8 cellular contexts compared by ENCODE assay signal in genomic region chr7:129613016-129613337, GRCh38. TPM values are rescaled to one million over a fixed set of nuclear protein-coding genes. Genes with fewer than 3 reads are reported as not detected.
DNase-seq lines count a peak whose midpoint lies in the region; ATAC-seq and TF ChIP-seq lines count a peak whose summit lies in the region.

No MANE protein-coding gene starts in this region.

- peaks cover 28 to 62% (median 48%) of the 10 kb centered on the region in 11 experiments; a peak in 19 of 22 replicates for H4K20me1 ChIP-seq in BLaER1 treated with 17β-estradiol and CSF1 and Interleukin-3, amounts not matched to agents 10 nM and 100 nM

- no peaks in the 10 kb centered on the region for H3K27me3 ChIP-seq in BLaER1 treated with 17β-estradiol and CSF1 and Interleukin-3, amounts not matched to agents 10 nM and 100 nM
- H3K27me3 ChIP-seq in NT2/D1 (ENCODE audit: insufficient read depth, insufficient read length), result no peaks in the 10 kb centered on the region
- no peaks in the 10 kb centered on the region for H3K27me3 ChIP-seq in effector memory CD4-positive, alpha-beta T cell (replicated peaks; ENCODE audit: control insufficient read depth, insufficient read depth, low read length, poor library complexity, severe bottlenecking)

- DNase-seq in NT2/D1 (ENCODE audit: low read depth, low spot score) (no peak), neural crest cell (ENCODE audit: low read depth, low spot score) (no peak), NCI-H2171 (lab: John Stamatoyannopoulos, UW) (no peak), NCI-H2196 (lab: John Stamatoyannopoulos, UW; ENCODE audit: unreplicated experiment) (no peak), NCI-H345 (lab: John Stamatoyannopoulos, UW) (no peak)
- DNase-seq in effector memory CD4-positive, alpha-beta T cell, result no peak

- H3K27ac Mint-ChIP-seq in neural crest cell (ENCODE audit: unreplicated experiment), result no peak overlapping the region

- H3K9me3 ChIP-seq in BLaER1 treated with 17β-estradiol and CSF1 and Interleukin-3, amounts not matched to agents 10 nM and 100 nM (replicated peaks in 1 of 11), result 0 out of 22 replicates have a peak, but pooled peaks cover 0 to 3% (median 0%) of the 10 kb centered on the region in 11 experiments
- H3K9me3 ChIP-seq in NT2/D1 (ENCODE audit: insufficient read depth, low read length), result no peaks in the 10 kb centered on the region
- no peaks in the 10 kb centered on the region for H3K9me3 ChIP-seq in effector memory CD4-positive, alpha-beta T cell (ENCODE audit: control insufficient read depth, low read length)

- peak overlapping the region; percentile 95 to 99 (median 98); a peak in 20 of 22 replicates for H3K27ac ChIP-seq in BLaER1 treated with 17β-estradiol and CSF1 and Interleukin-3, amounts not matched to agents 10 nM and 100 nM
- peak overlapping the region; percentile 73 for H3K27ac ChIP-seq in effector memory CD4-positive, alpha-beta T cell (ENCODE audit: insufficient read depth, low read length, poor library complexity, severe bottlenecking)

- peak overlapping the region; percentile 86 to 98 (median 95) for H3K4me2 ChIP-seq in BLaER1 treated with 17β-estradiol and CSF1 and Interleukin-3, amounts not matched to agents 10 nM and 100 nM

- TF ChIP-seq CTCF in neural crest cell (conservative IDR thresholded peaks at IDR 0.05), result no peak

- H3K27me3 Mint-ChIP-seq in neural crest cell (ENCODE audit: low read depth), result no peaks in the 10 kb centered on the region

- H3K9ac ChIP-seq in BLaER1 treated with 17β-estradiol and CSF1 and Interleukin-3, amounts not matched to agents 10 nM and 100 nM, result peak overlapping the region; percentile 96 to 99 (median 98)
- no peak overlapping the region for H3K9ac ChIP-seq in NT2/D1 (ENCODE audit: insufficient read length, low read depth)

- no peak for ATAC-seq in HG02870 (IDR thresholded peaks at IDR 0.05; ENCODE audit: unreplicated experiment)

- H3K36me3 Mint-ChIP-seq in neural crest cell (ENCODE audit: low read depth), result peaks cover 19% of the 10 kb centered on the region

- H3K4me3 Mint-ChIP-seq in neural crest cell, result peak overlapping the region; percentile 97

- peak overlapping the region; percentile 76 to 90 (median 83) for H3K4me3 ChIP-seq in BLaER1 treated with 17β-estradiol and CSF1 and Interleukin-3, amounts not matched to agents 10 nM and 100 nM
- H3K4me3 ChIP-seq in NT2/D1 (ENCODE audit: insufficient read length, low read depth), result peak overlapping the region; percentile 85
- H3K4me3 ChIP-seq in effector memory CD4-positive, alpha-beta T cell (ENCODE audit: insufficient read depth, low read depth, low read length, poor library complexity, severe bottlenecking), result peak overlapping the region; percentile 84

- peaks cover 13 to 28% (median 20%) of the 10 kb centered on the region in 11 experiments; a peak in 21 of 22 replicates for H3K36me3 ChIP-seq in BLaER1 treated with 17β-estradiol and CSF1 and Interleukin-3, amounts not matched to agents 10 nM and 100 nM
- H3K36me3 ChIP-seq in NT2/D1 (ENCODE audit: insufficient read depth, insufficient read length, low read length), result peaks cover 20% of the 10 kb centered on the region
- H3K36me3 ChIP-seq in effector memory CD4-positive, alpha-beta T cell (ENCODE audit: control insufficient read depth, insufficient read depth, low read length), result no peaks in the 10 kb centered on the region

- peaks cover 51% of the 10 kb centered on the region for H3K4me1 Mint-ChIP-seq in neural crest cell

- peaks cover 50 to 79% (median 66%) of the 10 kb centered on the region in 10 experiments for H3K4me1 ChIP-seq in BLaER1 treated with 17β-estradiol and CSF1 and Interleukin-3, amounts not matched to agents 10 nM and 100 nM
- no peaks in the 10 kb centered on the region for H3K4me1 ChIP-seq in NT2/D1 (ENCODE audit: insufficient read depth, insufficient read length)
- H3K4me1 ChIP-seq in effector memory CD4-positive, alpha-beta T cell (ENCODE audit: control insufficient read depth, insufficient read depth, low read length, poor library complexity, severe bottlenecking), result peaks cover 12% of the 10 kb centered on the region

- no peaks in the 10 kb centered on the region for H3K9me3 Mint-ChIP-seq in neural crest cell

RNA-seq across cellular contexts. Expression of gene NRF1, which starts 1.5 kb away (rescaled TPM):
- total RNA-seq in neural crest cell, result 27.4 and 27.5 TPM in 2 replicates
